Comparison of ENCODE assay signal across 9 cellular contexts in the genomic region with DNA sequence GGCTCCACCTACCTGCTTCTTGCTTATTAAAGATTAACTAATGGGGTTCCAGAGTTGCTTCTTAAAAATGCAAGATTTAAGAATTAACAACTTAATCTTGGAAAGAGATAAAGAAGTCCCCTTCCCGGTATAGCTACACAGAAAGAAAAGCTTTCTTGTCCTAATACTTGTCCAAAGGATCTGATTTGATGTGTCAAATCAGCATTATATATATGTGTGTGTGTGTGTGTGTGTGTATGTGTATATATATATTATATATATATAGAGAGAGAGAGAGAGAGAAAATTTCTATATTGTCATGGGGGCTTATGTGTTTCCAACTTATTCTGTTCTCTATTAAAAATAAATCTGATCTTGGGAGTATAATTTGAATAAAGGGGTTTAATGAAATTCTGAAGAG. TPM values are rescaled to one million over a fixed set of nuclear protein-coding genes. Genes with fewer than 3 reads are reported as not detected.
DNase-seq lines count a peak whose midpoint lies in the region; FAIRE-seq and TF ChIP-seq lines count a peak whose summit lies in the region.
"Had no signal": no experiment of that assay in that cellular context is flagged by ENCODE, and none has a peak within 500 bp of the region (broad histone marks: within the 10 kb centered on the region; RNA-seq: fewer than 3 reads in every experiment).

No MANE protein-coding gene starts in this region.

- H3K4me1 Mint-ChIP-seq in dendritic cell treated with granulocyte-macrophage colony-stimulating factor and Interleukin-4, amounts not matched to agents 40 ng/mL and 50 ng/mL, for 4 days (ENCODE audit: low read depth) = peaks cover 45% of the 10 kb centered on the region
- peaks cover 35% of the 10 kb centered on the region for H3K4me1 Mint-ChIP-seq in nephron

- DNase-seq in AG09309 (ENCODE audit: low read depth) (no peak), LNCaP clone FGC (ENCODE audit: low read depth) (no peak), posterior vena cava (ENCODE audit: low spot score) (no peak), H54 (ENCODE audit: insufficient read length, low spot score) (no peak), glomerular visceral epithelial cell (ENCODE audit: extremely low spot score) (no peak), AG08395 (ENCODE audit: low spot score) (no peak)

- no peak for TF ChIP-seq POLR2A in H54 (IDR thresholded peaks at IDR 0.05; ENCODE audit: low read depth, low read length)

- intact Hi-C loops in dendritic cell treated with granulocyte-macrophage colony-stimulating factor and Interleukin-4, amounts not matched to agents 40 ng/mL and 50 ng/mL, for 4 days (cut with micrococcal nuclease) = loop anchor here (1.0 kb wide), 1 partner anchor 39 kb away; no protein-coding TSS in a partner anchor
- intact Hi-C loops in posterior vena cava (cut with DNase I) = loop anchor here in 1 of 2 donors (10.0 kb wide), 1 partner anchor 169 kb away; the partner anchor contains the start of gene BTN3A2

- H3K9me3 Mint-ChIP-seq in dendritic cell treated with granulocyte-macrophage colony-stimulating factor and Interleukin-4, amounts not matched to agents 40 ng/mL and 50 ng/mL, for 4 days = no peaks in the 10 kb centered on the region
- H3K9me3 Mint-ChIP-seq in nephron = no peaks in the 10 kb centered on the region

- H3K4me3 ChIP-seq in AG09309 (ENCODE audit: control insufficient read depth, low read depth, low read length) = peak overlapping the region; percentile 81
- peak overlapping the region; percentile 66 for H3K4me3 ChIP-seq in LNCaP clone FGC (ENCODE audit: low read depth, low read length)

- no peak for TF ChIP-seq CTCF in AG09309 (IDR thresholded peaks at IDR 0.05; ENCODE audit: control insufficient read depth, insufficient read depth, low read depth, low read length, missing control alignments)
- TF ChIP-seq CTCF in LNCaP clone FGC (IDR thresholded peaks at IDR 0.05; ENCODE audit: control insufficient read depth, extremely low read depth, insufficient read depth) = no peak
- no peak for TF ChIP-seq CTCF in nephron (IDR thresholded peaks at IDR 0.05; ENCODE audit: unreplicated experiment in 3 of 3)

- FAIRE-seq in H54 (lab: Jason Lieb, UNC) = no peak
- FAIRE-seq: colon had no signal

- H3K27me3 Mint-ChIP-seq in dendritic cell treated with granulocyte-macrophage colony-stimulating factor and Interleukin-4, amounts not matched to agents 40 ng/mL and 50 ng/mL, for 4 days = no peaks in the 10 kb centered on the region
- no peaks in the 10 kb centered on the region for H3K27me3 Mint-ChIP-seq in nephron (ENCODE audit: low read depth)

- H3K27ac Mint-ChIP-seq in dendritic cell treated with granulocyte-macrophage colony-stimulating factor and Interleukin-4, amounts not matched to agents 40 ng/mL and 50 ng/mL, for 4 days = peak overlapping the region; percentile 85
- peak overlapping the region; percentile 96 to 98 (median 96) for H3K27ac Mint-ChIP-seq in nephron

- peaks cover 22% of the 10 kb centered on the region for H3K36me3 Mint-ChIP-seq in dendritic cell treated with granulocyte-macrophage colony-stimulating factor and Interleukin-4, amounts not matched to agents 40 ng/mL and 50 ng/mL, for 4 days (ENCODE audit: low read depth)
- H3K36me3 Mint-ChIP-seq in nephron (ENCODE audit: low read depth) = no peaks in the 10 kb centered on the region

- H3K4me3 Mint-ChIP-seq in dendritic cell treated with granulocyte-macrophage colony-stimulating factor and Interleukin-4, amounts not matched to agents 40 ng/mL and 50 ng/mL, for 4 days = peak overlapping the region; percentile 96
- H3K4me3 Mint-ChIP-seq in nephron = peak overlapping the region; percentile 95 to 97 (median 96)

RNA-seq across cellular contexts. Expression of gene HMGN4, which starts 4.6 kb away (rescaled TPM):
- 10 to 100 TPM; 54.2 to 62.0 TPM for total RNA-seq in posterior vena cava

RNA-seq across cellular contexts. Expression of gene BTN1A1, which starts 33.4 kb away (rescaled TPM):
- total RNA-seq in posterior vena cava = not detected
